In the genomic region with DNA sequence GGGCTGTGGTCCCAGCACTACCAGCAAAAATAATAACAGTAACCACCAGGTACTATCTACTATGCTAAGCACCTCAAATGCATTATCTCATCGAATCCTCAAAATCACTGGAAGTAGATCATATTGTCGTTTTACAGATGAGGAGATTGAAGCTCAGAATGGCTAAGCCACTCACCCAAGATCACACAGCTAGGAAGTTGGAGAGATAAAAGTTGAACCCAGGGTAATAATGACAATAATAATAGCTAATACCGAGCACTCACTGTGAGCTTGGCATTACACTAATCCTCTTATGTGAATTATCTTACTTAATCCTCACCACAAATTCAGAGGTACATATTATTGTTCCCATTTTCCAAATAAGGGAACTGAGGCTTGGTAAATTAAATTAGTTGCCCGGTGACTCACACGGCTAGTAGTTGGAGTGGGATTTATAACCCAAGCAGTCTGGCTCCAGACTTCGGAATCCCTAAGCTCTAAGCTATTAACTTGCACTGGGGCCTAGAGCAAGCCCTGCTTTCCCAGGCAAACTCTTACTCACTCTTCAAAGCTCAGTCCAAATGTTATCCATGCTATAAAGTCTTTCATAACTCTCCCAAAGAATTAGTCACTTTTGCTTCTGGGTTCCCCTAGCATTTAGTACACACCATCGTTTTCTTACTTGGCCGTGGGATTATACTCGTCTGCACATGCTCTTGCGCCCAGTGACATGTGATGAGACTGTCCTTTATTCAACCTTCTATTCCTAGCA, we compare ENCODE assay signal across 11 cellular contexts. TPM values are rescaled to one million over a fixed set of nuclear protein-coding genes. Genes with fewer than 3 reads are reported as not detected.
DNase-seq lines count a peak whose midpoint lies in the region; ATAC-seq, FAIRE-seq and TF ChIP-seq lines count a peak whose summit lies in the region.
"Had no signal": no experiment of that assay in that cellular context is flagged by ENCODE, and none has a peak within 500 bp of the region (broad histone marks: within the 10 kb centered on the region; RNA-seq: fewer than 3 reads in every experiment).

No MANE protein-coding gene starts in this region.

- ATAC-seq in HG03025 (IDR thresholded peaks at IDR 0.05; ENCODE audit: low FRiP score, unreplicated experiment) = no peak
- ATAC-seq in stimulated activated memory B cell treated with anti-CD40 and anti-IgM and Interleukin-4, amounts not matched to agents 10 μg/mL and 1 μg/mL and 100 μg/mL, for 72 hours = no peak
- no peak for ATAC-seq in GM18907 (IDR thresholded peaks at IDR 0.05; ENCODE audit: unreplicated experiment)

- H3K4me3 Mint-ChIP-seq in activated CD4-positive, alpha-beta T cell treated with anti-CD3 and anti-CD28 coated beads, Interleukin-2, amount 10 ng/mL, durations not matched to agents 7 days and 5 days = no peak overlapping the region
- H3K4me3 Mint-ChIP-seq in stimulated activated memory B cell treated with anti-CD40 and anti-IgM and Interleukin-4, amounts not matched to agents 10 μg/mL and 1 μg/mL and 100 μg/mL, for 72 hours = no peak overlapping the region

- TF ChIP-seq CTCF in BJ (IDR thresholded peaks at IDR 0.05; ENCODE audit: insufficient read depth, low read depth, low read length) (no peak), epithelial cell of proximal tubule (conservative IDR thresholded peaks at IDR 0.05; ENCODE audit: low read depth, low read length) (no peak)

- peak; percentile 72 for FAIRE-seq in RCC 7860 (lab: Jason Lieb, UNC)

- H3K4me3 ChIP-seq in BJ (ENCODE audit: low read depth, low read length) (no peak overlapping the region), epithelial cell of proximal tubule (ENCODE audit: low read depth, low read length) (no peak overlapping the region)
- H3K4me3 ChIP-seq: heart left ventricle had no signal

- H3K9me3 Mint-ChIP-seq in activated CD4-positive, alpha-beta T cell treated with anti-CD3 and anti-CD28 coated beads, Interleukin-2, amount 10 ng/mL, durations not matched to agents 7 days and 5 days = no peaks in the 10 kb centered on the region
- H3K9me3 Mint-ChIP-seq in stimulated activated memory B cell treated with anti-CD40 and anti-IgM and Interleukin-4, amounts not matched to agents 10 μg/mL and 1 μg/mL and 100 μg/mL, for 72 hours = no peaks in the 10 kb centered on the region

- DNase-seq in BJ (ENCODE audit: low read depth) = peak; percentile 98
- DNase-seq in RCC 7860 (ENCODE audit: low spot score) = peak; percentile 73
- DNase-seq in epithelial cell of proximal tubule (ENCODE audit: low read depth) = peak; percentile 39
- peak; percentile 81 for DNase-seq in myocyte (ENCODE audit: low read depth)
- no peak for DNase-seq in activated CD4-positive, alpha-beta T cell treated with anti-CD3 and anti-CD28 coated beads, Interleukin-2, amount 10 ng/mL, durations not matched to agents 7 days and 5 days
- DNase-seq: activated T-cell treated with anti-CD3 and anti-CD28 coated beads, Interleukin-2, amount 50 U/mL, for 48 hours; heart left ventricle; NCI-H1417 treated with DMSO at 0.1 percent for 48 hours had no signal

- CTCF ChIA-PET in BJ (lab: Yijun Ruan, JAX) = interaction anchor here (0.7 kb wide), 1 partner anchor 10 kb away, joined by 4 read pairs; the partner anchor contains the start of gene CAMK2A
- CTCF ChIA-PET in activated CD4-positive, alpha-beta T cell treated with anti-CD3 and anti-CD28 coated beads, Interleukin-2, amount 10 ng/mL, durations not matched to agents 7 days and 5 days (lab: Charles Lee) = interaction anchor here (0.6 to 1.5 kb wide), 3 partner anchors 29 to 185 kb away, joined by 3 read pairs; no protein-coding TSS in a partner anchor

- POLR2A ChIA-PET in BJ (lab: Charles Lee) = interaction anchor here (0.7 kb wide), 1 partner anchor 298 kb away, joined by 3 read pairs; the partner anchor contains the start of genes HMGXB3 and TIGD6
- POLR2A ChIA-PET in activated CD4-positive, alpha-beta T cell treated with anti-CD3 and anti-CD28 coated beads, Interleukin-2, amount 10 ng/mL, durations not matched to agents 7 days and 5 days (lab: Charles Lee) = no interaction called here

- H3K27me3 ChIP-seq in BJ (ENCODE audit: control insufficient read depth, insufficient read depth, low read length) = no peaks in the 10 kb centered on the region

- no peaks in the 10 kb centered on the region for H3K4me1 Mint-ChIP-seq in activated CD4-positive, alpha-beta T cell treated with anti-CD3 and anti-CD28 coated beads, Interleukin-2, amount 10 ng/mL, durations not matched to agents 7 days and 5 days
- H3K4me1 Mint-ChIP-seq in stimulated activated memory B cell treated with anti-CD40 and anti-IgM and Interleukin-4, amounts not matched to agents 10 μg/mL and 1 μg/mL and 100 μg/mL, for 72 hours = no peaks in the 10 kb centered on the region

- no peaks in the 10 kb centered on the region for H3K36me3 Mint-ChIP-seq in activated CD4-positive, alpha-beta T cell treated with anti-CD3 and anti-CD28 coated beads, Interleukin-2, amount 10 ng/mL, durations not matched to agents 7 days and 5 days (ENCODE audit: low read depth)
- no peaks in the 10 kb centered on the region for H3K36me3 Mint-ChIP-seq in stimulated activated memory B cell treated with anti-CD40 and anti-IgM and Interleukin-4, amounts not matched to agents 10 μg/mL and 1 μg/mL and 100 μg/mL, for 72 hours

- H3K27me3 Mint-ChIP-seq in activated CD4-positive, alpha-beta T cell treated with anti-CD3 and anti-CD28 coated beads, Interleukin-2, amount 10 ng/mL, durations not matched to agents 7 days and 5 days = peaks cover 24% of the 10 kb centered on the region
- peaks cover 45% of the 10 kb centered on the region for H3K27me3 Mint-ChIP-seq in stimulated activated memory B cell treated with anti-CD40 and anti-IgM and Interleukin-4, amounts not matched to agents 10 μg/mL and 1 μg/mL and 100 μg/mL, for 72 hours

- no peaks in the 10 kb centered on the region for H3K36me3 ChIP-seq in BJ (ENCODE audit: control insufficient read depth, insufficient read depth, low read length)
- H3K36me3 ChIP-seq: heart left ventricle had no signal

- H3K27ac Mint-ChIP-seq in activated CD4-positive, alpha-beta T cell treated with anti-CD3 and anti-CD28 coated beads, Interleukin-2, amount 10 ng/mL, durations not matched to agents 7 days and 5 days = no peak overlapping the region
- no peak overlapping the region for H3K27ac Mint-ChIP-seq in stimulated activated memory B cell treated with anti-CD40 and anti-IgM and Interleukin-4, amounts not matched to agents 10 μg/mL and 1 μg/mL and 100 μg/mL, for 72 hours

RNA-seq across cellular contexts. Expression of gene ARSI, which starts 3.8 kb away (rescaled TPM):
- polyA plus RNA-seq in BJ (2011; rRNA removed) = 5.2 and 9.8 TPM in 2 replicates
- 5.8 and 6.8 TPM in 2 replicates for polyA minus RNA-seq in BJ (2011; rRNA and poly(A)+ RNA removed)
- 2.3 and 5.7 TPM in 2 replicates for total RNA-seq in epithelial cell of proximal tubule
- 1.7 and 2.4 TPM in 2 replicates for total RNA-seq in myocyte
- 1.1 TPM for polyA plus RNA-seq in myocyte (2012)
- not detected for total RNA-seq in activated CD4-positive, alpha-beta T cell treated with anti-CD3 and anti-CD28 coated beads, Interleukin-2, amount 10 ng/mL, durations not matched to agents 7 days and 5 days

RNA-seq across cellular contexts. Expression of gene CAMK2A, which starts 9.3 kb away (rescaled TPM):
- 0.09 and 0.11 TPM in 2 replicates for polyA plus RNA-seq in BJ (2011; rRNA removed)
- polyA minus RNA-seq in BJ (2011; rRNA and poly(A)+ RNA removed) = 0.15 and 0.33 TPM in 2 replicates
- total RNA-seq in epithelial cell of proximal tubule = not detected in 2 replicates
- 5.0 and 8.6 TPM in 2 replicates for total RNA-seq in myocyte
- 3.0 TPM for polyA plus RNA-seq in myocyte (2012)
- not detected for total RNA-seq in activated CD4-positive, alpha-beta T cell treated with anti-CD3 and anti-CD28 coated beads, Interleukin-2, amount 10 ng/mL, durations not matched to agents 7 days and 5 days

RNA-seq across cellular contexts. Expression of gene TCOF1, which starts 58.6 kb away (rescaled TPM):
- 5.7 and 9.7 TPM in 2 replicates for polyA plus RNA-seq in BJ (2011; rRNA removed)
- 11.3 and 11.7 TPM in 2 replicates for polyA minus RNA-seq in BJ (2011; rRNA and poly(A)+ RNA removed)
- total RNA-seq in epithelial cell of proximal tubule (44.3 and 79.9 TPM in 2 replicates), myocyte (24.8 and 33.4 TPM in 2 replicates)
- 15.3 TPM for polyA plus RNA-seq in myocyte (2012)
- total RNA-seq in activated CD4-positive, alpha-beta T cell treated with anti-CD3 and anti-CD28 coated beads, Interleukin-2, amount 10 ng/mL, durations not matched to agents 7 days and 5 days = 10 to 100 TPM; 69.6 to 72.2 TPM
